ENCODE assay signal across 1 cellular context in the genomic region with DNA sequence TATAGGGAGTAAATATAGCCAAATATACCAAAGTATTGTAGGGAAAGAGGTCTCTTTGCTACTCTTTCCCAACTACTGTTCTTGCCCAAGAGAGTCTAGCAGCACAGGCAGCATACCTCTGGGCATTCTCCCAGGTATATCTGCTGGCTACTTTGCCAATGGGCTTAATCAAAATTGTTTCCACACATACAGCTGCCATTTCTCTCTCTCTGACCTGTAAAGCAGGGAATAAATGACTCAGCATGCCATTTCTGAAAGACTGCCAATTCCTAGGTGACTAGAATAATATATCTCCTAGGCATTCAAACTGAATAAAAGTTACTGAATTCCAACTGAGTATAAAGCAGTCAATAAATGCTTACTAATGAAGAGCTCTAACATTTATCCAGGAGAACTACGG.
TF ChIP-seq lines count a peak whose summit lies in the region.

No MANE protein-coding gene starts in this region.

TF ChIP-seq in IMR-90, 13 proteins besides CTCF, POLR2A, EP300 and RAD21:
- TF ChIP-seq RFX5 (IDR thresholded peaks at IDR 0.05; ENCODE audit: low read depth, low read length) (no peak), FOS (IDR thresholded peaks at IDR 0.05; ENCODE audit: low read depth, low read length) (no peak), MAFK (IDR thresholded peaks at IDR 0.05; ENCODE audit: low read depth, low read length) (no peak), MAZ (IDR thresholded peaks at IDR 0.05; ENCODE audit: borderline replicate concordance, low read depth, low read length) (no peak), NFE2L2 (IDR thresholded peaks at IDR 0.05; ENCODE audit: low read depth, low read length) (no peak), CEBPB (IDR thresholded peaks at IDR 0.05; ENCODE audit: low read depth, low read length) (no peak), MXI1 (IDR thresholded peaks at IDR 0.05; ENCODE audit: borderline replicate concordance, low read depth, low read length) (no peak), CHD1 (IDR thresholded peaks at IDR 0.05; ENCODE audit: low read depth, low read length) (no peak), SMC3 (IDR thresholded peaks at IDR 0.05; ENCODE audit: low read depth, low read length) (no peak), RCOR1 (IDR thresholded peaks at IDR 0.05; ENCODE audit: insufficient replicate concordance, low read length) (no peak)
- TF ChIP-seq, protein P1, sequence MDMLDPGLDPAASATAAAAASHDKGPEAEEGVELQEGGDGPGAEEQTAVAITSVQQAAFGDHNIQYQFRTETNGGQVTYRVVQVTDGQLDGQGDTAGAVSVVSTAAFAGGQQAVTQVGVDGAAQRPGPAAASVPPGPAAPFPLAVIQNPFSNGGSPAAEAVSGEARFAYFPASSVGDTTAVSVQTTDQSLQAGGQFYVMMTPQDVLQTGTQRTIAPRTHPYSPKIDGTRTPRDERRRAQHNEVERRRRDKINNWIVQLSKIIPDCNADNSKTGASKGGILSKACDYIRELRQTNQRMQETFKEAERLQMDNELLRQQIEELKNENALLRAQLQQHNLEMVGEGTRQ (IDR thresholded peaks at IDR 0.05; ENCODE audit: low read depth, low read length): no peak
- TF ChIP-seq, protein P2, sequence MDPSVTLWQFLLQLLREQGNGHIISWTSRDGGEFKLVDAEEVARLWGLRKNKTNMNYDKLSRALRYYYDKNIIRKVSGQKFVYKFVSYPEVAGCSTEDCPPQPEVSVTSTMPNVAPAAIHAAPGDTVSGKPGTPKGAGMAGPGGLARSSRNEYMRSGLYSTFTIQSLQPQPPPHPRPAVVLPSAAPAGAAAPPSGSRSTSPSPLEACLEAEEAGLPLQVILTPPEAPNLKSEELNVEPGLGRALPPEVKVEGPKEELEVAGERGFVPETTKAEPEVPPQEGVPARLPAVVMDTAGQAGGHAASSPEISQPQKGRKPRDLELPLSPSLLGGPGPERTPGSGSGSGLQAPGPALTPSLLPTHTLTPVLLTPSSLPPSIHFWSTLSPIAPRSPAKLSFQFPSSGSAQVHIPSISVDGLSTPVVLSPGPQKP (IDR thresholded peaks at IDR 0.05; ENCODE audit: borderline replicate concordance, low read depth, low read length): no peak
